24 cellular contexts compared by ENCODE assay signal in genomic region chr10:95419399-95419798, GRCh38.
DNase-seq lines count a peak whose midpoint lies in the region; TF ChIP-seq lines count a peak whose summit lies in the region.
"Had no signal": no experiment of that assay in that cellular context is flagged by ENCODE, and none has a peak within 500 bp of the region (broad histone marks: within the 10 kb centered on the region; RNA-seq: fewer than 3 reads in every experiment).

No MANE protein-coding gene starts in this region.

- H3K9me3 Mint-ChIP-seq in neural crest cell: no peaks in the 10 kb centered on the region
- H3K9me3 Mint-ChIP-seq: activated CD4-positive, alpha-beta memory T cell treated with anti-CD3 and anti-CD28 coated beads, Interleukin-2, amount 10 ng/mL, durations not matched to agents 7 days and 5 days; activated naive CD4-positive, alpha-beta T cell treated with anti-CD3 and anti-CD28 coated beads, Interleukin-2, amount 10 ng/mL, durations not matched to agents 7 days and 5 days; CD8-positive, alpha-beta T cell; HFFc6; natural killer cell had no signal

- no peaks in the 10 kb centered on the region for H3K36me3 Mint-ChIP-seq in neural crest cell (ENCODE audit: low read depth)
- H3K36me3 Mint-ChIP-seq: activated naive CD4-positive, alpha-beta T cell treated with anti-CD3 and anti-CD28 coated beads, Interleukin-2, amount 10 ng/mL, durations not matched to agents 7 days and 5 days; CD8-positive, alpha-beta T cell; natural killer cell had no signal

- no peak for TF ChIP-seq CTCF in dorsolateral prefrontal cortex (IDR thresholded peaks at IDR 0.05 in 54 of 56, conservative IDR thresholded peaks at IDR 0.05 in 2 of 56; ENCODE audit: low read depth in 1 of 56, partially characterized antibody in 56 of 56)
- TF ChIP-seq CTCF in neural crest cell (conservative IDR thresholded peaks at IDR 0.05): no peak

- no peaks in the 10 kb centered on the region for H4K20me1 ChIP-seq in BLaER1 treated with 17β-estradiol and CSF1 and Interleukin-3, amounts not matched to agents 10 nM and 100 nM

- no peak overlapping the region for H3K4me3 ChIP-seq in BLaER1 treated with 17β-estradiol and CSF1 and Interleukin-3, amounts not matched to agents 10 nM and 100 nM
- H3K4me3 ChIP-seq in dorsolateral prefrontal cortex (no peak overlapping the region), subcutaneous abdominal adipose tissue (ENCODE audit: low read depth in 1 of 5, low read length in 5 of 5) (no peak overlapping the region), H7 (ENCODE audit: insufficient read depth, low read depth, low read length) (no peak overlapping the region)
- H3K4me3 ChIP-seq: lung, Peyer's patch had no signal

- H3K9ac ChIP-seq in BLaER1 treated with 17β-estradiol and CSF1 and Interleukin-3, amounts not matched to agents 10 nM and 100 nM: no peak overlapping the region
- no peak overlapping the region for H3K9ac ChIP-seq in subcutaneous abdominal adipose tissue (ENCODE audit: low read length in 5 of 5)

- no peak for DNase-seq in dorsolateral prefrontal cortex
- DNase-seq in neural crest cell (ENCODE audit: low read depth, low spot score): no peak
- DNase-seq in H7: no peak
- DNase-seq in activated CD4-positive, CD25-positive, alpha-beta regulatory T cell (lab: John Stamatoyannopoulos, UW): no peak
- no peak for DNase-seq in iPS-NIHi11 (ENCODE audit: low spot score)
- no peak for DNase-seq in inferior parietal cortex (ENCODE audit: extremely low spot score)
- DNase-seq: activated CD4-positive, alpha-beta memory T cell treated with anti-CD3 and anti-CD28 coated beads, Interleukin-2, amount 10 ng/mL, durations not matched to agents 7 days and 5 days; activated CD8-positive, alpha-beta memory T cell treated with anti-CD3 and anti-CD28 coated beads, Interleukin-2, amount 50 U/mL, for 48 hours; activated naive CD4-positive, alpha-beta T cell treated with anti-CD3 and anti-CD28 coated beads, Interleukin-2, amount 10 ng/mL, durations not matched to agents 7 days and 5 days; CD8-positive, alpha-beta T cell; glutamatergic neuron; GOT3; HFFc6; KBM-7; natural killer cell; NCI-H1092; NCI-H1694; NCI-H446; NCI-H748 treated with DMSO at 0.1 percent for 48 hours; Peyer's patch; stimulated activated CD4-positive, alpha-beta T cell treated with anti-CD3 and anti-CD28 coated beads, Interleukin-4, amount 100 ng/mL, for 4 hours had no signal

- H3K27me3 ChIP-seq in BLaER1 treated with 17β-estradiol and CSF1 and Interleukin-3, amounts not matched to agents 10 nM and 100 nM: peaks cover 0 to 21% (median 0%) of the 10 kb centered on the region in 11 experiments; a peak in 5 of 22 replicates
- H3K27me3 ChIP-seq in dorsolateral prefrontal cortex: peaks cover 0 to 15% (median 0%) of the 10 kb centered on the region in 45 donors
- no peaks in the 10 kb centered on the region for H3K27me3 ChIP-seq in subcutaneous abdominal adipose tissue (ENCODE audit: control insufficient read depth in 5 of 5, insufficient read depth in 4 of 5, low read length in 5 of 5)
- H3K27me3 ChIP-seq in H7 (ENCODE audit: control insufficient read depth, insufficient read depth, low read length): no peaks in the 10 kb centered on the region
- H3K27me3 ChIP-seq: Peyer's patch had no signal

- no peak overlapping the region for H3K27ac Mint-ChIP-seq in neural crest cell (ENCODE audit: unreplicated experiment)
- H3K27ac Mint-ChIP-seq: activated CD4-positive, alpha-beta memory T cell treated with anti-CD3 and anti-CD28 coated beads, Interleukin-2, amount 10 ng/mL, durations not matched to agents 7 days and 5 days; activated naive CD4-positive, alpha-beta T cell treated with anti-CD3 and anti-CD28 coated beads, Interleukin-2, amount 10 ng/mL, durations not matched to agents 7 days and 5 days; CD8-positive, alpha-beta T cell; HFFc6; natural killer cell had no signal

- H3K4me1 Mint-ChIP-seq in neural crest cell: peaks cover 69% of the 10 kb centered on the region
- H3K4me1 Mint-ChIP-seq: activated CD4-positive, alpha-beta memory T cell treated with anti-CD3 and anti-CD28 coated beads, Interleukin-2, amount 10 ng/mL, durations not matched to agents 7 days and 5 days; activated naive CD4-positive, alpha-beta T cell treated with anti-CD3 and anti-CD28 coated beads, Interleukin-2, amount 10 ng/mL, durations not matched to agents 7 days and 5 days; natural killer cell had no signal

- H3K4me3 Mint-ChIP-seq in neural crest cell: peak overlapping the region; percentile 65
- H3K4me3 Mint-ChIP-seq: activated CD4-positive, alpha-beta memory T cell treated with anti-CD3 and anti-CD28 coated beads, Interleukin-2, amount 10 ng/mL, durations not matched to agents 7 days and 5 days; activated naive CD4-positive, alpha-beta T cell treated with anti-CD3 and anti-CD28 coated beads, Interleukin-2, amount 10 ng/mL, durations not matched to agents 7 days and 5 days; CD8-positive, alpha-beta T cell; HFFc6; natural killer cell had no signal

- H3K27me3 Mint-ChIP-seq in neural crest cell (ENCODE audit: low read depth): no peaks in the 10 kb centered on the region
- H3K27me3 Mint-ChIP-seq: activated naive CD4-positive, alpha-beta T cell treated with anti-CD3 and anti-CD28 coated beads, Interleukin-2, amount 10 ng/mL, durations not matched to agents 7 days and 5 days had no signal

- H3K4me2 ChIP-seq in BLaER1 treated with 17β-estradiol and CSF1 and Interleukin-3, amounts not matched to agents 10 nM and 100 nM: peak overlapping the region in 6 of 11 experiments; percentile 14 to 94 (median 44); a peak in 10 of 22 replicates

- H3K36me3 ChIP-seq in BLaER1 treated with 17β-estradiol and CSF1 and Interleukin-3, amounts not matched to agents 10 nM and 100 nM: peaks cover 0 to 16% (median 0%) of the 10 kb centered on the region in 11 experiments; a peak in 2 of 22 replicates
- H3K36me3 ChIP-seq in subcutaneous abdominal adipose tissue (ENCODE audit: control insufficient read depth in 5 of 5, insufficient read depth in 5 of 5, low read length in 5 of 5): peaks cover 0 to 6% (median 0%) of the 10 kb centered on the region in 5 donors
- H3K36me3 ChIP-seq in H7 (replicated peaks; ENCODE audit: control insufficient read depth, insufficient read depth, low read length): no peaks in the 10 kb centered on the region; the same call in 1 of the 2 replicates

- intact Hi-C loops in dorsolateral prefrontal cortex (cut with DNase I): no loop called here

- H3K4me1 ChIP-seq in BLaER1 treated with 17β-estradiol and CSF1 and Interleukin-3, amounts not matched to agents 10 nM and 100 nM: peaks cover 20 to 89% (median 55%) of the 10 kb centered on the region in 10 experiments
- H3K4me1 ChIP-seq in subcutaneous abdominal adipose tissue (ENCODE audit: control insufficient read depth in 5 of 5, insufficient read depth in 5 of 5, low read length in 5 of 5): peaks cover 6 to 80% (median 54%) of the 10 kb centered on the region in 5 donors
- H3K4me1 ChIP-seq: Peyer's patch had no signal

- no peaks in the 10 kb centered on the region for H3K9me3 ChIP-seq in BLaER1 treated with 17β-estradiol and CSF1 and Interleukin-3, amounts not matched to agents 10 nM and 100 nM (replicated peaks in 1 of 11)
- H3K9me3 ChIP-seq in subcutaneous abdominal adipose tissue (ENCODE audit: control insufficient read depth in 5 of 5, low read length in 5 of 5): no peaks in the 10 kb centered on the region
- H3K9me3 ChIP-seq: Peyer's patch had no signal

- no peak overlapping the region for H3K27ac ChIP-seq in BLaER1 treated with 17β-estradiol and CSF1 and Interleukin-3, amounts not matched to agents 10 nM and 100 nM
- H3K27ac ChIP-seq in dorsolateral prefrontal cortex (peak overlapping the region in 50 of 59 donors; percentile 1 to 97 (median 62)), subcutaneous abdominal adipose tissue (ENCODE audit: low read depth, low read length) (peak overlapping the region; percentile 99)

Comparison
In these comparisons a context has a peak if more than half of its experiments do, and no peak if none do; other contexts are left out.
1. H3K27ac ChIP-seq: peak in dorsolateral prefrontal cortex (50 of 59) and subcutaneous abdominal adipose tissue (single experiment); none in BLaER1 treated with 17β-estradiol and CSF1 and Interleukin-3, amounts not matched to agents 10 nM and 100 nM (0 of 11).